ENCODE assay signal across 13 cellular contexts in the genomic region with DNA sequence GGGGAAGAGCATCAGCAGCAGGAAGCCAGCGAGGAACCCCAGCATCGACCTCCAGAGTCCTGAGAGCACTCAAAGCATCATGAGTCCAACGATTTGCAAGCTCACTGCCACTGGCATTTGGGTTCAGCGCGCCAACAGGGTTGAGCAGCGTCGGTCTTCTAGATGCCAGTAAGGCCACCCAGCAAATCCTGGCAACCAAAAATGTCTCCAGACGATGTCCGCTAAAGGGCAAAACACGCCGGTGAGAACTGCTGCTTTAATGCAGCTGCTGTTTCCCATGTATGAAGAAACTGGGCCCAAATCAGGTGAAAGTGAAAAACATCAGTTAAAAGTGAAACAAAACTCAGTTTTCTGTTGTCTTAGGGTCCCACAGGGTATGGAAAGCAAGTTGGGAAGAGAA.
A peak's percentile ranks its signal among the peaks of the same experiment; 100 is the strongest.
DNase-seq lines count a peak whose midpoint lies in the region; ATAC-seq and TF ChIP-seq lines count a peak whose summit lies in the region.
"Had no signal": no experiment of that assay in that cellular context is flagged by ENCODE, and none has a peak within 500 bp of the region (broad histone marks: within the 10 kb centered on the region; RNA-seq: fewer than 3 reads in every experiment).

No MANE protein-coding gene starts in this region.

- DNase-seq in CD4-positive, CD25-positive, alpha-beta regulatory T cell: no peak
- DNase-seq in GM13977 (ENCODE audit: low spot score): peak; percentile 55
- DNase-seq in activated naive CD8-positive, alpha-beta T cell treated with anti-CD3 and anti-CD28 coated beads, Interleukin-2, amount 10 ng/mL, durations not matched to agents 7 days and 5 days: no peak
- DNase-seq in naive thymus-derived CD8-positive, alpha-beta T cell: no peak
- DNase-seq in posterior vena cava (ENCODE audit: low spot score): no peak
- no peak for DNase-seq in DMS153 treated with DMSO at 0.1 percent for 48 hours (lab: John Stamatoyannopoulos, UW; ENCODE audit: unreplicated experiment)
- DNase-seq: amniotic stem cell, IMR-90, NCI-H69 had no signal

- peaks cover 69% of the 10 kb centered on the region for H3K4me1 ChIP-seq in CD4-positive, CD25-positive, alpha-beta regulatory T cell (ENCODE audit: control insufficient read depth, insufficient read depth, low read length, poor library complexity, severe bottlenecking)

- in situ Hi-C loops in GM13977 (cut with MboI; ENCODE audit: low pct_unique_long_range_greater_than_20kb, low sequenced_read_pairs, unreplicated experiment): no loop called here

- no peak overlapping the region for H3K27ac ChIP-seq in CD4-positive, CD25-positive, alpha-beta regulatory T cell (ENCODE audit: insufficient read depth, low read length, poor library complexity, severe bottlenecking)
- H3K27ac ChIP-seq: C4-2B had no signal

- peaks cover 29 to 89% (median 59%) of the 10 kb centered on the region in 4 donors for H3K4me1 Mint-ChIP-seq in CD4-positive, CD25-positive, alpha-beta regulatory T cell
- H3K4me1 Mint-ChIP-seq in activated naive CD8-positive, alpha-beta T cell treated with anti-CD3 and anti-CD28 coated beads, Interleukin-2, amount 10 ng/mL, durations not matched to agents 7 days and 5 days: peaks cover 57% of the 10 kb centered on the region
- peaks cover 42 to 88% (median 83%) of the 10 kb centered on the region in 4 donors for H3K4me1 Mint-ChIP-seq in naive thymus-derived CD8-positive, alpha-beta T cell

- no peaks in the 10 kb centered on the region for H3K9me3 ChIP-seq in CD4-positive, CD25-positive, alpha-beta regulatory T cell (ENCODE audit: control insufficient read depth in 2 of 2, low read length in 2 of 2)

- peaks cover 19% of the 10 kb centered on the region for H3K36me3 ChIP-seq in CD4-positive, CD25-positive, alpha-beta regulatory T cell (ENCODE audit: control insufficient read depth, insufficient read depth, low read length)

- peak overlapping the region; percentile 85 to 96 (median 86) for H3K27ac Mint-ChIP-seq in CD4-positive, CD25-positive, alpha-beta regulatory T cell
- peak overlapping the region; percentile 20 for H3K27ac Mint-ChIP-seq in activated naive CD8-positive, alpha-beta T cell treated with anti-CD3 and anti-CD28 coated beads, Interleukin-2, amount 10 ng/mL, durations not matched to agents 7 days and 5 days
- peak overlapping the region; percentile 23 to 94 (median 84) for H3K27ac Mint-ChIP-seq in naive thymus-derived CD8-positive, alpha-beta T cell

- no peak for ATAC-seq in CD4-positive, CD25-positive, alpha-beta regulatory T cell (ENCODE audit: low read depth in 2 of 2)
- ATAC-seq in activated naive CD8-positive, alpha-beta T cell treated with anti-CD3 and anti-CD28 coated beads, Interleukin-2, amount 10 ng/mL, durations not matched to agents 7 days and 5 days (ENCODE audit: low read depth): no peak
- no peak for ATAC-seq in naive thymus-derived CD8-positive, alpha-beta T cell
- ATAC-seq in GM18861 (IDR thresholded peaks at IDR 0.05; ENCODE audit: unreplicated experiment) (no peak), HG02763 (IDR thresholded peaks at IDR 0.05; ENCODE audit: unreplicated experiment) (no peak)
- ATAC-seq: Panc1 had no signal

- POLR2A ChIA-PET in activated naive CD8-positive, alpha-beta T cell treated with anti-CD3 and anti-CD28 coated beads, Interleukin-2, amount 10 ng/mL, durations not matched to agents 7 days and 5 days (lab: Charles Lee): interaction anchor here (1.2 kb wide), 1 partner anchor 105 kb away, joined by 4 read pairs; no protein-coding TSS in a partner anchor
- POLR2A ChIA-PET in naive thymus-derived CD8-positive, alpha-beta T cell (lab: Charles Lee): interaction anchor here (0.9 to 1.5 kb wide), 6 partner anchors 8 to 70 kb away, joined by 3 to 6 read pairs (median 3); a partner anchor contains a TSS

- H3K9me3 Mint-ChIP-seq in CD4-positive, CD25-positive, alpha-beta regulatory T cell: no peaks in the 10 kb centered on the region
- H3K9me3 Mint-ChIP-seq in activated naive CD8-positive, alpha-beta T cell treated with anti-CD3 and anti-CD28 coated beads, Interleukin-2, amount 10 ng/mL, durations not matched to agents 7 days and 5 days: no peaks in the 10 kb centered on the region
- peaks cover 0 to 2% (median 0%) of the 10 kb centered on the region in 9 donors for H3K9me3 Mint-ChIP-seq in naive thymus-derived CD8-positive, alpha-beta T cell

- H3K4me3 Mint-ChIP-seq in CD4-positive, CD25-positive, alpha-beta regulatory T cell: peak overlapping the region; percentile 34 to 94 (median 71)
- no peak overlapping the region for H3K4me3 Mint-ChIP-seq in activated naive CD8-positive, alpha-beta T cell treated with anti-CD3 and anti-CD28 coated beads, Interleukin-2, amount 10 ng/mL, durations not matched to agents 7 days and 5 days
- H3K4me3 Mint-ChIP-seq in naive thymus-derived CD8-positive, alpha-beta T cell: peak overlapping the region in 7 of 10 donors; percentile 16 to 73 (median 30)

- no peaks in the 10 kb centered on the region for H3K27me3 Mint-ChIP-seq in CD4-positive, CD25-positive, alpha-beta regulatory T cell
- H3K27me3 Mint-ChIP-seq in activated naive CD8-positive, alpha-beta T cell treated with anti-CD3 and anti-CD28 coated beads, Interleukin-2, amount 10 ng/mL, durations not matched to agents 7 days and 5 days: no peaks in the 10 kb centered on the region
- H3K27me3 Mint-ChIP-seq in naive thymus-derived CD8-positive, alpha-beta T cell: no peaks in the 10 kb centered on the region

- H3K36me3 Mint-ChIP-seq in CD4-positive, CD25-positive, alpha-beta regulatory T cell: peaks cover 10% of the 10 kb centered on the region
- peaks cover 13% of the 10 kb centered on the region for H3K36me3 Mint-ChIP-seq in activated naive CD8-positive, alpha-beta T cell treated with anti-CD3 and anti-CD28 coated beads, Interleukin-2, amount 10 ng/mL, durations not matched to agents 7 days and 5 days
- peaks cover 0 to 57% (median 4%) of the 10 kb centered on the region in 3 donors for H3K36me3 Mint-ChIP-seq in naive thymus-derived CD8-positive, alpha-beta T cell

- TF ChIP-seq CTCF in GM13977 (IDR thresholded peaks at IDR 0.05; ENCODE audit: extremely low read depth, insufficient read depth, missing control alignments): no peak

- intact Hi-C loops in posterior vena cava (cut with DNase I): no loop called here

- no peaks in the 10 kb centered on the region for H3K27me3 ChIP-seq in CD4-positive, CD25-positive, alpha-beta regulatory T cell (ENCODE audit: control insufficient read depth, insufficient read depth, low read length)

- peak overlapping the region; percentile 48 for H3K4me3 ChIP-seq in CD4-positive, CD25-positive, alpha-beta regulatory T cell (ENCODE audit: low read depth, low read length)

Comparison
In these comparisons a context has a peak if more than half of its experiments do, and no peak if none do; other contexts are left out.
1. H3K27ac Mint-ChIP-seq: peak in every context shown above with its lines; median percentile 86 in CD4-positive, CD25-positive, alpha-beta regulatory T cell; 84 in naive thymus-derived CD8-positive, alpha-beta T cell; 20 in activated naive CD8-positive, alpha-beta T cell treated with anti-CD3 and anti-CD28 coated beads, Interleukin-2, amount 10 ng/mL, durations not matched to agents 7 days and 5 days.